ENCODE assay signal across 1 cellular context in genomic region chr5:60672693-60673264, GRCh38.
A peak's percentile ranks its signal among the peaks of the same experiment; 100 is the strongest.
TF ChIP-seq lines count a peak whose summit lies in the region.

No MANE protein-coding gene starts in this region.

TF ChIP-seq in HepG2, 621 proteins besides CTCF, POLR2A, EP300 and RAD21 (continued from another document and continues in another):
- TF ChIP-seq CEBPZ (IDR thresholded peaks at IDR 0.05; ENCODE audit: low read length) (no peak), GLI4 (CRISPR knock-in tag; IDR thresholded peaks at IDR 0.05; ENCODE audit: borderline replicate concordance) (no peak), ZKSCAN8 (CRISPR knock-in tag; IDR thresholded peaks at IDR 0.05; ENCODE audit: borderline replicate concordance) (peak; percentile 75; the same call in 1 of the 2 replicates), ZNF605 (CRISPR knock-in tag; IDR thresholded peaks at IDR 0.05) (no peak), PCBP1 (IDR thresholded peaks at IDR 0.05; ENCODE audit: borderline replicate concordance, low read depth, low read length) (no peak), ZNF383 (CRISPR knock-in tag; IDR thresholded peaks at IDR 0.05; ENCODE audit: borderline replicate concordance) (no peak), ZBTB46 (CRISPR knock-in tag; IDR thresholded peaks at IDR 0.05; ENCODE audit: borderline replicate concordance) (no peak), TCF7 (IDR thresholded peaks at IDR 0.05; ENCODE audit: low read depth) (peak; percentile 98), NCOA1 (CRISPR knock-in tag; IDR thresholded peaks at IDR 0.05) (no peak), KLF11 (CRISPR knock-in tag; IDR thresholded peaks at IDR 0.05) (0 out of 2 replicates have a peak, but pooled peaks have one; percentile 46), NFYB (CRISPR knock-in tag; IDR thresholded peaks at IDR 0.05) (no peak), SP140L (CRISPR knock-in tag; IDR thresholded peaks at IDR 0.05; ENCODE audit: borderline replicate concordance) (0 out of 2 replicates have a peak, but pooled peaks have one; percentile 60), MYC (CRISPR knock-in tag; IDR thresholded peaks at IDR 0.05; ENCODE audit: borderline replicate concordance) (no peak), ZNF337 (CRISPR knock-in tag; IDR thresholded peaks at IDR 0.05; ENCODE audit: borderline replicate concordance, low read depth) (peak; percentile 25; the same call in 1 of the 2 replicates), MED8 (CRISPR knock-in tag; IDR thresholded peaks at IDR 0.05; ENCODE audit: insufficient replicate concordance) (peak; percentile 62), IRF2 (CRISPR knock-in tag; IDR thresholded peaks at IDR 0.05) (peak; percentile 79), ZNF530 (CRISPR knock-in tag; IDR thresholded peaks at IDR 0.05; ENCODE audit: low read depth) (no peak), HOXA3 (CRISPR knock-in tag; IDR thresholded peaks at IDR 0.05) (peak; percentile 76), KLF13 (CRISPR knock-in tag; IDR thresholded peaks at IDR 0.05) (no peak), BRF2 (CRISPR knock-in tag; IDR thresholded peaks at IDR 0.05) (no peak), WIZ (CRISPR knock-in tag; IDR thresholded peaks at IDR 0.05) (no peak), JDP2 (CRISPR knock-in tag; IDR thresholded peaks at IDR 0.05; ENCODE audit: borderline replicate concordance) (no peak), ZNF766 (CRISPR knock-in tag; IDR thresholded peaks at IDR 0.05; ENCODE audit: borderline replicate concordance) (no peak), NR1H2 (CRISPR knock-in tag; IDR thresholded peaks at IDR 0.05; ENCODE audit: borderline replicate concordance, low read depth) (no peak), ZNF234 (CRISPR knock-in tag; conservative IDR thresholded peaks at IDR 0.05) (no peak), CAMTA2 (CRISPR knock-in tag; IDR thresholded peaks at IDR 0.05; ENCODE audit: borderline replicate concordance) (no peak), IRF1 (CRISPR knock-in tag; IDR thresholded peaks at IDR 0.05; ENCODE audit: low read depth) (no peak), GATA4 (IDR thresholded peaks at IDR 0.05; ENCODE audit: borderline replicate concordance, low read depth) (peak; percentile 99), ONECUT2 (CRISPR knock-in tag; IDR thresholded peaks at IDR 0.05) (peak; percentile 71), TBX3 (IDR thresholded peaks at IDR 0.05; ENCODE audit: borderline replicate concordance) (peak; percentile 98), ZMYM2 (CRISPR knock-in tag; IDR thresholded peaks at IDR 0.05) (peak; percentile 49; the same call in 1 of the 2 replicates), NFE2L2 (IDR thresholded peaks at IDR 0.05; ENCODE audit: low read length) (no peak), ZNF30 (CRISPR knock-in tag; IDR thresholded peaks at IDR 0.05) (no peak), CCDC6 (CRISPR knock-in tag; IDR thresholded peaks at IDR 0.05) (no peak), HCFC1 (IDR thresholded peaks at IDR 0.05; ENCODE audit: low read depth, low read length) (no peak), ZNF276 (CRISPR knock-in tag; IDR thresholded peaks at IDR 0.05; ENCODE audit: low read depth) (peak; percentile 99), HDAC6 (IDR thresholded peaks at IDR 0.05; ENCODE audit: low read depth, low read length) (no peak), HNRNPL (IDR thresholded peaks at IDR 0.05; ENCODE audit: low read depth, low read length) (no peak), GLMP (CRISPR knock-in tag; IDR thresholded peaks at IDR 0.05; ENCODE audit: borderline replicate concordance) (no peak), SIX1 (CRISPR knock-in tag; IDR thresholded peaks at IDR 0.05; ENCODE audit: borderline replicate concordance) (peak; percentile 89; the same call in 1 of the 2 replicates), PHF8 (CRISPR knock-in tag; IDR thresholded peaks at IDR 0.05) (no peak), NFIB (CRISPR knock-in tag; IDR thresholded peaks at IDR 0.05; ENCODE audit: borderline replicate concordance) (no peak), HOXA9 (CRISPR knock-in tag; IDR thresholded peaks at IDR 0.05; ENCODE audit: borderline replicate concordance) (no peak), U2AF1 (optimal IDR thresholded peaks at IDR 0.05; ENCODE audit: low read depth, low read length) (no peak), KDM6A (CRISPR knock-in tag; IDR thresholded peaks at IDR 0.05; ENCODE audit: low read depth) (peak; percentile 95), CREM (IDR thresholded peaks at IDR 0.05) (peak; percentile 95), CREM (CRISPR knock-in tag; IDR thresholded peaks at IDR 0.05) (no peak), ISX (CRISPR knock-in tag; conservative IDR thresholded peaks at IDR 0.05) (no peak), HNRNPUL1 (IDR thresholded peaks at IDR 0.05; ENCODE audit: low read depth, low read length) (0 out of 2 replicates have a peak, but pooled peaks have one; percentile 23), CC2D1A (CRISPR knock-in tag; IDR thresholded peaks at IDR 0.05) (no peak), ARNT (IDR thresholded peaks at IDR 0.05) (no peak), ZNF451 (CRISPR knock-in tag; IDR thresholded peaks at IDR 0.05) (no peak), CBX1 (IDR thresholded peaks at IDR 0.05; ENCODE audit: low read depth) (no peak), ARID5B (CRISPR knock-in tag; IDR thresholded peaks at IDR 0.05) (peak; percentile 99), ZNF704 (CRISPR knock-in tag; IDR thresholded peaks at IDR 0.05; ENCODE audit: borderline replicate concordance) (no peak), GZF1 (CRISPR knock-in tag; IDR thresholded peaks at IDR 0.05) (no peak), ZNF768 (CRISPR knock-in tag; IDR thresholded peaks at IDR 0.05) (no peak), HNRNPLL (IDR thresholded peaks at IDR 0.05; ENCODE audit: low read depth, low read length, poor library complexity, severe bottlenecking) (no peak), ZNF782 (CRISPR knock-in tag; IDR thresholded peaks at IDR 0.05; ENCODE audit: borderline replicate concordance) (no peak)
